ENCODE assay signal across 1 cellular context in the genomic region with DNA sequence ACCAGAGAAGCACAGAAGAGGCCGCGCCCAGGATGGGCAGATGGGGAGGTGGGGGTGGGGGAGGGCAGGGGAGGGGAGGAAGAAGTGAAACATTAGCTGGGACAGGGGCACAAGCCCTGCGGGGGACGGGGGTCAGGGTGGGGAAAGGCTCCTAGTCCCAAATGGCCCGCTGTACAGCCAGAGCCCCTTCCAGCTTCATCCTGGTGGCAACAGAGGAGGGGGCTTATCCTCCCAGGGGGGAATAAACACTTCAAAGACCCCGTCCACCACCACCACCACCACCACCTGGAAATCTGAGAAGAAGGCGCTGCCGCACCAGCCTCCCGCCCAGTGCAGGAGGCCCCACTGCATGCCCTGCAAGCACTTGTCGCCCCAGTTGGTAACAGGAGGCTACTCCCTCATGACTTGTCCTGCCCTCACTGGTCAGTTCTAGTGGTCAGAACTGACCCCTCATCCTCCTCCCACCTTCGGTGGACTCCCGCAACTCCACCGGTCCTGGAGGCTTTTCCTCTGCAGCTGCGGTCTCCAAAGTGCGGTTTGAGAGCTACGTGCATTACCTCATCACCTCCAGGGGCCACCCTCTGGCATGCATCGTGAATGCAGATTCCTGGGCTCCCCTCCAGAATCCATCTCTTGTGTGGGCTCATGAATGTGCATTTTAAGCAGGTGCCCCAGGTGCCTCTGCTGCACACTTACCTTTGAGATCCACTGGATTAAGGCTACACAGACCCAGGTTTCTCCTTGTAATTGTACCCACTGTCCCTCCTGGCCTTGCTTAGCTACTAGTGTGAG.
TF ChIP-seq lines count a peak whose summit lies in the region.

No MANE protein-coding gene starts in this region.

TF ChIP-seq in SK-N-SH treated with all-trans-retinoic acid at 6 μM for 48 hours, 23 proteins besides CTCF, POLR2A, EP300 and RAD21 (continued from another document):
- TF ChIP-seq, protein P1, sequence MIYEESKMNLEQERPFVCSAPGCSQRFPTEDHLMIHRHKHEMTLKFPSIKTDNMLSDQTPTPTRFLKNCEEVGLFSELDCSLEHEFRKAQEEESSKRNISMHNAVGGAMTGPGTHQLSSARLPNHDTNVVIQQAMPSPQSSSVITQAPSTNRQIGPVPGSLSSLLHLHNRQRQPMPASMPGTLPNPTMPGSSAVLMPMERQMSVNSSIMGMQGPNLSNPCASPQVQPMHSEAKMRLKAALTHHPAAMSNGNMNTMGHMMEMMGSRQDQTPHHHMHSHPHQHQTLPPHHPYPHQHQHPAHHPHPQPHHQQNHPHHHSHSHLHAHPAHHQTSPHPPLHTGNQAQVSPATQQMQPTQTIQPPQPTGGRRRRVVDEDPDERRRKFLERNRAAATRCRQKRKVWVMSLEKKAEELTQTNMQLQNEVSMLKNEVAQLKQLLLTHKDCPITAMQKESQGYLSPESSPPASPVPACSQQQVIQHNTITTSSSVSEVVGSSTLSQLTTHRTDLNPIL (CRISPR knock-in tag; IDR thresholded peaks at IDR 0.05; ENCODE audit: low read depth) = no peak
- TF ChIP-seq ZFP3 (CRISPR knock-in tag; IDR thresholded peaks at IDR 0.05) (no peak), TCF4 (CRISPR knock-in tag; IDR thresholded peaks at IDR 0.05; ENCODE audit: borderline replicate concordance) (no peak), ISL1 (CRISPR knock-in tag; IDR thresholded peaks at IDR 0.05) (no peak), TOX (CRISPR knock-in tag; IDR thresholded peaks at IDR 0.05; ENCODE audit: borderline replicate concordance) (no peak), GLIS3 (CRISPR knock-in tag; IDR thresholded peaks at IDR 0.05) (no peak), ARNTL (CRISPR knock-in tag; IDR thresholded peaks at IDR 0.05; ENCODE audit: borderline replicate concordance, low read depth) (no peak), CSDC2 (CRISPR knock-in tag; IDR thresholded peaks at IDR 0.05) (no peak)
- TF ChIP-seq, protein P2, sequence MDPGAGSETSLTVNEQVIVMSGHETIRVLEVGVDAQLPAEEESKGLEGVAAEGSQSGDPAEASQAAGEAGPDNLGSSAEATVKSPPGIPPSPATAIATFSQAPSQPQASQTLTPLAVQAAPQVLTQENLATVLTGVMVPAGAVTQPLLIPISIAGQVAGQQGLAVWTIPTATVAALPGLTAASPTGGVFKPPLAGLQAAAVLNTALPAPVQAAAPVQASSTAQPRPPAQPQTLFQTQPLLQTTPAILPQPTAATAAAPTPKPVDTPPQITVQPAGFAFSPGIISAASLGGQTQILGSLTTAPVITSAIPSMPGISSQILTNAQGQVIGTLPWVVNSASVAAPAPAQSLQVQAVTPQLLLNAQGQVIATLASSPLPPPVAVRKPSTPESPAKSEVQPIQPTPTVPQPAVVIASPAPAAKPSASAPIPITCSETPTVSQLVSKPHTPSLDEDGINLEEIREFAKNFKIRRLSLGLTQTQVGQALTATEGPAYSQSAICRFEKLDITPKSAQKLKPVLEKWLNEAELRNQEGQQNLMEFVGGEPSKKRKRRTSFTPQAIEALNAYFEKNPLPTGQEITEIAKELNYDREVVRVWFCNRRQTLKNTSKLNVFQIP (CRISPR knock-in tag; IDR thresholded peaks at IDR 0.05; ENCODE audit: borderline replicate concordance, low read depth) = no peak
- TF ChIP-seq, protein P3, sequence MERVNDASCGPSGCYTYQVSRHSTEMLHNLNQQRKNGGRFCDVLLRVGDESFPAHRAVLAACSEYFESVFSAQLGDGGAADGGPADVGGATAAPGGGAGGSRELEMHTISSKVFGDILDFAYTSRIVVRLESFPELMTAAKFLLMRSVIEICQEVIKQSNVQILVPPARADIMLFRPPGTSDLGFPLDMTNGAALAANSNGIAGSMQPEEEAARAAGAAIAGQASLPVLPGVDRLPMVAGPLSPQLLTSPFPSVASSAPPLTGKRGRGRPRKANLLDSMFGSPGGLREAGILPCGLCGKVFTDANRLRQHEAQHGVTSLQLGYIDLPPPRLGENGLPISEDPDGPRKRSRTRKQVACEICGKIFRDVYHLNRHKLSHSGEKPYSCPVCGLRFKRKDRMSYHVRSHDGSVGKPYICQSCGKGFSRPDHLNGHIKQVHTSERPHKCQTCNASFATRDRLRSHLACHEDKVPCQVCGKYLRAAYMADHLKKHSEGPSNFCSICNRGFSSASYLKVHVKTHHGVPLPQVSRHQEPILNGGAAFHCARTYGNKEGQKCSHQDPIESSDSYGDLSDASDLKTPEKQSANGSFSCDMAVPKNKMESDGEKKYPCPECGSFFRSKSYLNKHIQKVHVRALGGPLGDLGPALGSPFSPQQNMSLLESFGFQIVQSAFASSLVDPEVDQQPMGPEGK (CRISPR knock-in tag; IDR thresholded peaks at IDR 0.05; ENCODE audit: borderline replicate concordance) = no peak
